Comparison of ENCODE assay signal across 11 cellular contexts in the genomic region with DNA sequence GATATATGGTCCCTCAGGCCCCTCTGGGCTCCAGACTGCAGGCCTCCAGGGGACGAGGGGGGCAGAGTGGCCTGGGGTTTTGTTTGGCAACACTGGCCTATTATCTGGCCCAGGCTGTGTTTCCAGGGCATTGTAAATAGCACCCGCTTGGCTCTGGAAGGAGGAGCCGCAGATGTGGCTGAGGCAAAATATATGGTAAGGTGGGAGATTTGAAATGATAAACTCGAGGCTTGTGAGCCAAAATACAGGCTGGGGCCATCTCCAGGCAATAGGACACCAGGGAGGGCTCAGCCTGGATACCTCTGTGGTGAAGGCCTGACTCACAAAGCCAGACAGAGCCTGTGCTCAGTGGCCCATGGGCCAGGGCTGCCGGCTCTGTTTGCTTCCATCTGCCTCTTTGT. TPM values are rescaled to one million over a fixed set of nuclear protein-coding genes. Genes with fewer than 3 reads are reported as not detected.
DNase-seq lines count a peak whose midpoint lies in the region; TF ChIP-seq lines count a peak whose summit lies in the region.
"Had no signal": no experiment of that assay in that cellular context is flagged by ENCODE, and none has a peak within 500 bp of the region (broad histone marks: within the 10 kb centered on the region; RNA-seq: fewer than 3 reads in every experiment).

No MANE protein-coding gene starts in this region.

- no peaks in the 10 kb centered on the region for H3K9me3 Mint-ChIP-seq in HFFc6
- H3K9me3 Mint-ChIP-seq in activated T-helper 1 cell treated with anti-CD3 and anti-CD28 coated beads, Interleukin-12 subunit alpha, Interleukin-12 subunit beta, Interleukin-2, Interleukin-4 antibody, amounts not matched to agents 30 ng/mL and 10 ng/mL and 1 ng/mL, durations not matched to agents 14 hours and 24 hours and 36 hours = no peaks in the 10 kb centered on the region
- H3K9me3 Mint-ChIP-seq: activated naive CD4-positive, alpha-beta T cell treated with anti-CD3 and anti-CD28 coated beads, Interleukin-2, amount 50 U/mL, for 24 hours; naive B cell had no signal

- intact Hi-C loops in ascending aorta (cut with DNase I) = no loop called here
- intact Hi-C loops in activated T-helper 1 cell treated with anti-CD3 and anti-CD28 coated beads, Interleukin-12 subunit alpha, Interleukin-12 subunit beta, Interleukin-2, Interleukin-4 antibody, amounts not matched to agents 30 ng/mL and 10 ng/mL and 1 ng/mL, durations not matched to agents 14 hours and 24 hours and 36 hours (cut with micrococcal nuclease) = no loop called here

- peaks cover 84% of the 10 kb centered on the region for H3K4me1 Mint-ChIP-seq in HFFc6 (ENCODE audit: low read depth)
- H3K4me1 Mint-ChIP-seq in activated T-helper 1 cell treated with anti-CD3 and anti-CD28 coated beads, Interleukin-12 subunit alpha, Interleukin-12 subunit beta, Interleukin-2, Interleukin-4 antibody, amounts not matched to agents 30 ng/mL and 10 ng/mL and 1 ng/mL, durations not matched to agents 14 hours and 24 hours and 36 hours (ENCODE audit: low read depth) = no peaks in the 10 kb centered on the region
- H3K4me1 Mint-ChIP-seq: activated naive CD4-positive, alpha-beta T cell treated with anti-CD3 and anti-CD28 coated beads, Interleukin-2, amount 50 U/mL, for 24 hours; naive B cell had no signal

- H3K36me3 Mint-ChIP-seq in HFFc6 (ENCODE audit: low read depth) = peaks cover 21% of the 10 kb centered on the region
- no peaks in the 10 kb centered on the region for H3K36me3 Mint-ChIP-seq in activated T-helper 1 cell treated with anti-CD3 and anti-CD28 coated beads, Interleukin-12 subunit alpha, Interleukin-12 subunit beta, Interleukin-2, Interleukin-4 antibody, amounts not matched to agents 30 ng/mL and 10 ng/mL and 1 ng/mL, durations not matched to agents 14 hours and 24 hours and 36 hours (ENCODE audit: low read depth)
- H3K36me3 Mint-ChIP-seq: naive B cell had no signal

- H3K36me3 ChIP-seq in ascending aorta = no peaks in the 10 kb centered on the region
- H3K36me3 ChIP-seq in subcutaneous abdominal adipose tissue (ENCODE audit: control insufficient read depth in 5 of 5, insufficient read depth in 5 of 5, low read length in 5 of 5) = no peaks in the 10 kb centered on the region
- no peaks in the 10 kb centered on the region for H3K36me3 ChIP-seq in MM.1S (replicated peaks; ENCODE audit: insufficient read depth, low read length)
- H3K36me3 ChIP-seq: Peyer's patch had no signal

- H3K4me3 Mint-ChIP-seq in HFFc6 = peak overlapping the region; percentile 27
- H3K4me3 Mint-ChIP-seq in activated T-helper 1 cell treated with anti-CD3 and anti-CD28 coated beads, Interleukin-12 subunit alpha, Interleukin-12 subunit beta, Interleukin-2, Interleukin-4 antibody, amounts not matched to agents 30 ng/mL and 10 ng/mL and 1 ng/mL, durations not matched to agents 14 hours and 24 hours and 36 hours = no peak overlapping the region
- H3K4me3 Mint-ChIP-seq: activated naive CD4-positive, alpha-beta T cell treated with anti-CD3 and anti-CD28 coated beads, Interleukin-2, amount 50 U/mL, for 24 hours had no signal

- no peaks in the 10 kb centered on the region for H3F3A ChIP-seq in MM.1S (ENCODE audit: insufficient read depth, low read length)

- H2AFZ ChIP-seq in MM.1S (ENCODE audit: low read length) = no peak overlapping the region

- no peak for TF ChIP-seq CTCF in HFFc6 (IDR thresholded peaks at IDR 0.05)
- TF ChIP-seq CTCF in ascending aorta (IDR thresholded peaks at IDR 0.05) = no peak
- no peak for TF ChIP-seq CTCF in MM.1S (IDR thresholded peaks at IDR 0.05; ENCODE audit: low read length)

- no peak overlapping the region for H3K4me2 ChIP-seq in MM.1S (ENCODE audit: low read depth, low read length)

- H3K4me3 ChIP-seq in ascending aorta (no peak overlapping the region), subcutaneous abdominal adipose tissue (ENCODE audit: low read depth in 1 of 5, low read length in 5 of 5) (no peak overlapping the region), MM.1S (ENCODE audit: low read length) (no peak overlapping the region)
- H3K4me3 ChIP-seq: Peyer's patch had no signal

- H4K20me1 ChIP-seq in MM.1S (ENCODE audit: insufficient read depth, low read length) = no peaks in the 10 kb centered on the region

- peaks cover 3% of the 10 kb centered on the region for H3K27me3 Mint-ChIP-seq in HFFc6 (ENCODE audit: insufficient read depth)
- peaks cover 5% of the 10 kb centered on the region for H3K27me3 Mint-ChIP-seq in activated T-helper 1 cell treated with anti-CD3 and anti-CD28 coated beads, Interleukin-12 subunit alpha, Interleukin-12 subunit beta, Interleukin-2, Interleukin-4 antibody, amounts not matched to agents 30 ng/mL and 10 ng/mL and 1 ng/mL, durations not matched to agents 14 hours and 24 hours and 36 hours (ENCODE audit: insufficient read depth)
- H3K27me3 Mint-ChIP-seq: activated naive CD4-positive, alpha-beta T cell treated with anti-CD3 and anti-CD28 coated beads, Interleukin-2, amount 50 U/mL, for 24 hours had no signal

- H3K27ac ChIP-seq in ascending aorta (peak overlapping the region; percentile 39 to 53), subcutaneous abdominal adipose tissue (ENCODE audit: low read depth, low read length) (peak overlapping the region; percentile 82), MM.1S (ENCODE audit: low read length) (no peak overlapping the region)

- peaks cover 7 to 26% of the 10 kb centered on the region in 2 donors for H3K4me1 ChIP-seq in ascending aorta
- H3K4me1 ChIP-seq in subcutaneous abdominal adipose tissue (ENCODE audit: control insufficient read depth in 5 of 5, insufficient read depth in 5 of 5, low read length in 5 of 5) = peaks cover 3 to 67% (median 32%) of the 10 kb centered on the region in 5 donors
- no peaks in the 10 kb centered on the region for H3K4me1 ChIP-seq in MM.1S (ENCODE audit: low read length)

- no peaks in the 10 kb centered on the region for H3K9me3 ChIP-seq in ascending aorta
- no peaks in the 10 kb centered on the region for H3K9me3 ChIP-seq in subcutaneous abdominal adipose tissue (ENCODE audit: control insufficient read depth in 5 of 5, low read length in 5 of 5)
- no peaks in the 10 kb centered on the region for H3K9me3 ChIP-seq in MM.1S (replicated peaks; ENCODE audit: insufficient read depth, low read length)
- H3K9me3 ChIP-seq: Peyer's patch had no signal

- H3K79me2 ChIP-seq in MM.1S (ENCODE audit: low read length) = no peaks in the 10 kb centered on the region

- peak overlapping the region; percentile 99 for H3K27ac Mint-ChIP-seq in HFFc6
- no peak overlapping the region for H3K27ac Mint-ChIP-seq in activated T-helper 1 cell treated with anti-CD3 and anti-CD28 coated beads, Interleukin-12 subunit alpha, Interleukin-12 subunit beta, Interleukin-2, Interleukin-4 antibody, amounts not matched to agents 30 ng/mL and 10 ng/mL and 1 ng/mL, durations not matched to agents 14 hours and 24 hours and 36 hours
- H3K27ac Mint-ChIP-seq: activated naive CD4-positive, alpha-beta T cell treated with anti-CD3 and anti-CD28 coated beads, Interleukin-2, amount 50 U/mL, for 24 hours had no signal

- H3K9me2 ChIP-seq in MM.1S (replicated peaks; ENCODE audit: insufficient read depth, low read length) = no peaks in the 10 kb centered on the region

- DNase-seq in HFFc6 (peak; percentile 62), ascending aorta (ENCODE audit: low spot score in 2 of 2) (no peak), left kidney (ENCODE audit: low read depth, low spot score) (peak; percentile 26), SW 1271 (lab: John Stamatoyannopoulos, UW) (no peak), MM.1S (no peak), NCI-H1092 treated with DMSO at 0.1 percent for 48 hours (lab: John Stamatoyannopoulos, UW) (no peak)
- no peak for DNase-seq in activated T-helper 1 cell treated with anti-CD3 and anti-CD28 coated beads, Interleukin-12 subunit alpha, Interleukin-12 subunit beta, Interleukin-2, Interleukin-4 antibody, amounts not matched to agents 30 ng/mL and 10 ng/mL and 1 ng/mL, durations not matched to agents 14 hours and 24 hours and 36 hours (ENCODE audit: low spot score)
- DNase-seq: naive B cell had no signal

- peak overlapping the region in 1 of 5 donors; percentile 19 for H3K9ac ChIP-seq in subcutaneous abdominal adipose tissue (ENCODE audit: low read length in 5 of 5)
- no peak overlapping the region for H3K9ac ChIP-seq in MM.1S (ENCODE audit: low read length)

- H3K27me3 ChIP-seq in ascending aorta (no peaks in the 10 kb centered on the region), subcutaneous abdominal adipose tissue (ENCODE audit: control insufficient read depth in 5 of 5, insufficient read depth in 4 of 5, low read length in 5 of 5) (no peaks in the 10 kb centered on the region), MM.1S (replicated peaks; ENCODE audit: insufficient read depth, low read length) (peaks cover 11% of the 10 kb centered on the region; the same call in 1 of the 2 replicates)
- H3K27me3 ChIP-seq: Peyer's patch had no signal

RNA-seq across cellular contexts. Expression of gene NAV1, which starts 14.0 kb away (rescaled TPM):
- total RNA-seq in HFFc6 (2021; fragmentation: NEBNext Ultra II Directional; extraction: Animal tissue kit (Norgen Biotek cat#: 25700)) = 10 to 100 TPM; 72.9 to 88.0 (median 78.4) TPM
- 131 TPM for total RNA-seq in ascending aorta
- 0.83 and 1.6 TPM in 2 replicates for total RNA-seq in activated T-helper 1 cell treated with anti-CD3 and anti-CD28 coated beads, Interleukin-12 subunit alpha, Interleukin-12 subunit beta, Interleukin-2, Interleukin-4 antibody, amounts not matched to agents 30 ng/mL and 10 ng/mL and 1 ng/mL, durations not matched to agents 14 hours and 24 hours and 36 hours

RNA-seq across cellular contexts. Expression of gene CSRP1, which starts 46.0 kb away (rescaled TPM):
- total RNA-seq in HFFc6 (2021; fragmentation: NEBNext Ultra II Directional; extraction: Animal tissue kit (Norgen Biotek cat#: 25700)) = 100 to 1,000 TPM; 540 to 614 (median 577) TPM
- 948 TPM for total RNA-seq in ascending aorta
- 66.0 and 66.2 TPM in 2 replicates for total RNA-seq in activated T-helper 1 cell treated with anti-CD3 and anti-CD28 coated beads, Interleukin-12 subunit alpha, Interleukin-12 subunit beta, Interleukin-2, Interleukin-4 antibody, amounts not matched to agents 30 ng/mL and 10 ng/mL and 1 ng/mL, durations not matched to agents 14 hours and 24 hours and 36 hours

Comparison
In these comparisons a context has a peak if more than half of its experiments do, and no peak if none do; other contexts are left out.
1. DNase-seq: peak in HFFc6 (single experiment) and left kidney (single experiment); none in ascending aorta (0 of 2), activated T-helper 1 cell treated with anti-CD3 and anti-CD28 coated beads, Interleukin-12 subunit alpha, Interleukin-12 subunit beta, Interleukin-2, Interleukin-4 antibody, amounts not matched to agents 30 ng/mL and 10 ng/mL and 1 ng/mL, durations not matched to agents 14 hours and 24 hours and 36 hours (single experiment), SW 1271 (0 of 2), MM.1S (single experiment) and NCI-H1092 treated with DMSO at 0.1 percent for 48 hours (single experiment).
2. RNA of gene NAV1, which starts 14.0 kb away (total RNA-seq): 131 TPM in ascending aorta (single experiment) and 72.9 to 88.0 TPM in HFFc6; 0.83 to 1.6 TPM in activated T-helper 1 cell treated with anti-CD3 and anti-CD28 coated beads, Interleukin-12 subunit alpha, Interleukin-12 subunit beta, Interleukin-2, Interleukin-4 antibody, amounts not matched to agents 30 ng/mL and 10 ng/mL and 1 ng/mL, durations not matched to agents 14 hours and 24 hours and 36 hours; every median in the first group is over 10 times any median in the second.